Comparison of ENCODE assay signal across 8 cellular contexts in the genomic region with DNA sequence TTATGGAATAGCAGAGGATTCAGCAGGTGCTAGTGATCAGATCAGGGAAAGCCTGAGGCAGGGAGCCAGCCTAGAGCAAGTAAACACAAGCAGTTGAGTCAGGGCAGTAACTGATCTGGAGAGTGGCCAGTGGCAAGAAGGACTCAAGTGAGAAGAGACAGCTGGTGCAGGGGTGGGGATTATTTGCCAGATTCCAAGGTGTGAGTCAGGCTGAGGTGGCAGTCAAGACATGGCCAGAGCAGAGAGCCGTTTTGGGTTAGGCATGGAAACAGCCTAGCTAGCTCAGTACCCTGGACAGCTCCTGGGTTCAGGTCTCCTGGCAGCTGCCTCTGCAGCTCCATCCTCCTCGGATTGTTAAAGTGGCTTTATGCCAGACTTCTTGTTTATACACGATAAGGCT.
DNase-seq lines count a peak whose midpoint lies in the region; ATAC-seq, FAIRE-seq and TF ChIP-seq lines count a peak whose summit lies in the region.

No MANE protein-coding gene starts in this region.

- no peaks in the 10 kb centered on the region for H3K4me1 ChIP-seq in GM12878 (ENCODE audit: control insufficient read depth, insufficient read depth, low read length)

- no peak for TF ChIP-seq CTCF in GM12878 (IDR thresholded peaks at IDR 0.05 in 2 of 3, conservative IDR thresholded peaks at IDR 0.05 in 1 of 3; ENCODE audit: control insufficient read depth in 2 of 3, extremely low read depth in 1 of 3, insufficient read depth in 1 of 3, low read depth in 3 of 3, low read length in 3 of 3)
- TF ChIP-seq CTCF in omental fat pad (IDR thresholded peaks at IDR 0.05) = no peak

- no peak for TF ChIP-seq POLR2A in GM12878 (IDR thresholded peaks at IDR 0.05; ENCODE audit: low read depth, low read length)

- intact Hi-C loops in GM12878 (cut with micrococcal nuclease; ENCODE audit: unreplicated experiment) = no loop called here

- ATAC-seq in GM12878 = no peak
- ATAC-seq in omental fat pad (ENCODE audit: low FRiP score) = no peak
- ATAC-seq in GM18511 (IDR thresholded peaks at IDR 0.05; ENCODE audit: unreplicated experiment) = no peak

- H2AFZ ChIP-seq in GM12878 (ENCODE audit: control insufficient read depth, low read depth, low read length) = no peak overlapping the region

- H3K4me2 ChIP-seq in GM12878 (ENCODE audit: control insufficient read depth, insufficient read depth) = no peak overlapping the region

- DNase-seq in SIG-M5 treated with dmso at 0.1 percent for 504 hours (lab: John Stamatoyannopoulos, UW; ENCODE audit: unreplicated experiment) (peak; percentile 76), SIG-M5 (lab: John Stamatoyannopoulos, UW) (no peak), NCI-H226 (peak; percentile 93), GM12878 (ENCODE audit: low read depth, low spot score) (no peak), middle frontal gyrus (ENCODE audit: extremely low spot score, low spot score) (peak; percentile 11), omental fat pad (ENCODE audit: low spot score) (no peak), NCI-H2171 treated with DMSO at 0.1 percent for 48 hours (lab: John Stamatoyannopoulos, UW) (no peak)

- CTCF ChIA-PET in GM12878 (lab: Yijun Ruan, JAX) = no interaction called here

- H3K27me3 ChIP-seq in GM12878 (replicated peaks in 1 of 2; ENCODE audit: control insufficient read depth in 2 of 2, insufficient read depth in 2 of 2, low read length in 1 of 2) = no peaks in the 10 kb centered on the region

- 19% methylated on average over 3 of the region's 3 CpGs for WGBS in GM12878 (ENCODE audit: insufficient coverage, insufficient replicate concordance, low lambda C conversion rate, missing lambda C conversion rate)

- SMC1A ChIA-PET in GM12878 (lab: Charles Lee; ENCODE audit: uncharacterized antibody, unreplicated experiment) = no interaction called here

- no TSS peak for BruUV-seq in GM12878 (replicated peaks; lab: Mats Ljungman, UMichigan)

- no peak overlapping the region for H3K4me3 ChIP-seq in GM12878

- TF ChIP-seq RAD21 in GM12878 (IDR thresholded peaks at IDR 0.05; ENCODE audit: insufficient read depth, low read depth, low read length) = no peak

- H3K9ac ChIP-seq in GM12878 (ENCODE audit: control insufficient read depth, insufficient read depth, low read length) = no peak overlapping the region

- POLR2A ChIA-PET in GM12878 (lab: Charles Lee) = no interaction called here

- no peaks in the 10 kb centered on the region for H4K20me1 ChIP-seq in GM12878 (ENCODE audit: control insufficient read depth, insufficient read depth)

- TF ChIP-seq EP300 in GM12878 (IDR thresholded peaks at IDR 0.05; ENCODE audit: borderline replicate concordance in 1 of 2, control insufficient read depth in 1 of 2, low read depth in 2 of 2, low read length in 2 of 2) = no peak

- no peaks in the 10 kb centered on the region for H3K36me3 ChIP-seq in GM12878 (ENCODE audit: control insufficient read depth in 2 of 2, insufficient read depth in 2 of 2, low read length in 1 of 2)

- H3K9me3 ChIP-seq in GM12878 (replicated peaks; ENCODE audit: control insufficient read depth, insufficient read depth, low read length) = no peaks in the 10 kb centered on the region

- no peaks in the 10 kb centered on the region for H3K79me2 ChIP-seq in GM12878 (ENCODE audit: control insufficient read depth, insufficient read depth, low read length)

- H3K27ac ChIP-seq in GM12878 (ENCODE audit: control insufficient read depth, insufficient read depth) = no peak overlapping the region

- in situ Hi-C loops in GM12878 (cut with MboI) = no loop called here

- RAD21 ChIA-PET in GM12878 (lab: Charles Lee; ENCODE audit: unreplicated experiment) = no interaction called here

- no peak for FAIRE-seq in GM12878 (lab: Jason Lieb, UNC)

TF ChIP-seq in GM12878, 131 proteins besides CTCF, POLR2A, EP300 and RAD21:
- TF ChIP-seq CEBPB (IDR thresholded peaks at IDR 0.05; ENCODE audit: borderline replicate concordance in 1 of 2, low read depth in 2 of 2, low read length in 2 of 2) = no peak
- TF ChIP-seq, protein P1, sequence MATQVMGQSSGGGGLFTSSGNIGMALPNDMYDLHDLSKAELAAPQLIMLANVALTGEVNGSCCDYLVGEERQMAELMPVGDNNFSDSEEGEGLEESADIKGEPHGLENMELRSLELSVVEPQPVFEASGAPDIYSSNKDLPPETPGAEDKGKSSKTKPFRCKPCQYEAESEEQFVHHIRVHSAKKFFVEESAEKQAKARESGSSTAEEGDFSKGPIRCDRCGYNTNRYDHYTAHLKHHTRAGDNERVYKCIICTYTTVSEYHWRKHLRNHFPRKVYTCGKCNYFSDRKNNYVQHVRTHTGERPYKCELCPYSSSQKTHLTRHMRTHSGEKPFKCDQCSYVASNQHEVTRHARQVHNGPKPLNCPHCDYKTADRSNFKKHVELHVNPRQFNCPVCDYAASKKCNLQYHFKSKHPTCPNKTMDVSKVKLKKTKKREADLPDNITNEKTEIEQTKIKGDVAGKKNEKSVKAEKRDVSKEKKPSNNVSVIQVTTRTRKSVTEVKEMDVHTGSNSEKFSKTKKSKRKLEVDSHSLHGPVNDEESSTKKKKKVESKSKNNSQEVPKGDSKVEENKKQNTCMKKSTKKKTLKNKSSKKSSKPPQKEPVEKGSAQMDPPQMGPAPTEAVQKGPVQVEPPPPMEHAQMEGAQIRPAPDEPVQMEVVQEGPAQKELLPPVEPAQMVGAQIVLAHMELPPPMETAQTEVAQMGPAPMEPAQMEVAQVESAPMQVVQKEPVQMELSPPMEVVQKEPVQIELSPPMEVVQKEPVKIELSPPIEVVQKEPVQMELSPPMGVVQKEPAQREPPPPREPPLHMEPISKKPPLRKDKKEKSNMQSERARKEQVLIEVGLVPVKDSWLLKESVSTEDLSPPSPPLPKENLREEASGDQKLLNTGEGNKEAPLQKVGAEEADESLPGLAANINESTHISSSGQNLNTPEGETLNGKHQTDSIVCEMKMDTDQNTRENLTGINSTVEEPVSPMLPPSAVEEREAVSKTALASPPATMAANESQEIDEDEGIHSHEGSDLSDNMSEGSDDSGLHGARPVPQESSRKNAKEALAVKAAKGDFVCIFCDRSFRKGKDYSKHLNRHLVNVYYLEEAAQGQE (IDR thresholded peaks at IDR 0.05; ENCODE audit: low read depth, low read length) = peak; percentile 90

Comparison
In these comparisons a context has a peak if more than half of its experiments do, and no peak if none do; other contexts are left out.
1. DNase-seq: peak in SIG-M5 treated with dmso at 0.1 percent for 504 hours (single experiment), NCI-H226 (single experiment) and middle frontal gyrus (single experiment); none in SIG-M5 (single experiment), GM12878 (single experiment), omental fat pad (single experiment) and NCI-H2171 treated with DMSO at 0.1 percent for 48 hours (single experiment).